38 cellular contexts compared by ENCODE assay signal in the genomic region with DNA sequence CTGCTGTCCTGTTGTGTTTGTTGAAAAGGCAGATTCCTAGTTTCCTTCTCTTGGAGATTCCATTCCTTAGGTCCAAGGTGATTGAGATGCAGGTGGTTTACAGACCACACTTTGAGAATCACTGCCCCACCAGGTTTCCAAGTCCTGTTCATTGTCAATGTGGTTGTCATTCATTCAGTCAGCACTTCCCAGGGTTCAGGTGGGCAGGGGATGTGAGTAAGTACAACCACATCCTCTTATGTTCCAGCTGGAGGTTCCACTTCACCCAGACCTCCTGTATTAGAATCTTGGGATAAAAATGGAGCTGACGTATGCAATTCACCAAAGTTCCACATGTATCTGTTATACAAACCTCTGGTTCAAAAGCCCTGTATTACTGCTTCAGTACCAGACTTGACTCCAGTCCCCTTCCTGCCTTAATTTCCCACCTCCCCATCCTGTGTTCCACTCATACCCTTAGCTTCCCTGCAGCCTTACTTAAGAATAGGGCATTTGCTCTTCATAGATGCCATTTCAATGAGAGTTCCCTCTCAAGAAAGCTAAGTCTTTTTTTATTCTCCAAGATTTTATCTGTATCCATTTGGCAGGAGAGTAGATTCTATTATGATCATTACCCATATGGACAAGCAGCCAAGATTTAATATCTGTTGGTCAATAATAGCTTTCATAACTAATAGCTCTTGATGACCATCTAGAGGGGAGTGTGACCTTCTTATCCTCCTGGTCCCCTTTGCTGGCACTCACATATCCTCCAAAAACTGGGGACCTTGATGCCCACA. TPM values are rescaled to one million over a fixed set of nuclear protein-coding genes. Genes with fewer than 3 reads are reported as not detected.
"Had no signal": no experiment of that assay in that cellular context is flagged by ENCODE, and none has a peak within 500 bp of the region (broad histone marks: within the 10 kb centered on the region; RNA-seq: fewer than 3 reads in every experiment).

No MANE protein-coding gene starts in this region.

- ATAC-seq: activated CD4-positive, CD25-positive, alpha-beta regulatory T cell treated with anti-CD3 and anti-CD28 coated beads, Interleukin-2, amount 50 U/mL, for 24 hours; activated CD8-positive, alpha-beta T cell treated with anti-CD3 and anti-CD28 coated beads for 36 hours; activated naive CD8-positive, alpha-beta T cell treated with anti-CD3 and anti-CD28 coated beads, Interleukin-2, amount 50 U/mL, for 24 hours; body of pancreas; gastroesophageal sphincter; T-helper 17 cell had no signal

- H3K9me3 ChIP-seq: adrenal gland, body of pancreas, colonic mucosa, esophagus squamous epithelium, gastroesophageal sphincter had no signal

- H3K9me3 Mint-ChIP-seq: activated B cell treated with CpG ODN at 0.5 μM for 24 hours; activated CD8-positive, alpha-beta T cell treated with anti-CD3 and anti-CD28 coated beads for 36 hours; activated naive CD4-positive, alpha-beta T cell treated with anti-CD3 and anti-CD28 coated beads for 36 hours; activated naive CD4-positive, alpha-beta T cell treated with anti-CD3 and anti-CD28 coated beads, Interleukin-2, amount 50 U/mL, for 24 hours; activated naive CD8-positive, alpha-beta T cell treated with anti-CD3 and anti-CD28 coated beads for 36 hours; activated naive CD8-positive, alpha-beta T cell treated with anti-CD3 and anti-CD28 coated beads, Interleukin-2, amount 50 U/mL, for 24 hours; activated T-helper 1 cell treated with anti-CD3 and anti-CD28 coated beads, Interleukin-12 subunit alpha, Interleukin-12 subunit beta, Interleukin-2, Interleukin-4 antibody, amounts not matched to agents 30 ng/mL and 10 ng/mL and 1 ng/mL, durations not matched to agents 14 hours and 24 hours and 36 hours; activated T-helper 2 cell treated with anti-CD3 and anti-CD28 coated beads, Interferon-gamma antibody, Interleukin-2, Interleukin-4, amounts not matched to agents 10 μg/mL and 5 μg/mL and 100 μg/mL, durations not matched to agents 14 hours and 24 hours and 36 hours; T-helper 2 cell treated with Interferon-gamma antibody and Interleukin-4, amounts not matched to agents 5 μg/mL and 100 μg/mL, for 36 hours had no signal

- H3K27ac ChIP-seq: adrenal gland, body of pancreas, cardiac muscle cell, colonic mucosa, epithelial cell of prostate, esophagus squamous epithelium, gastroesophageal sphincter, WERI-Rb-1 had no signal

- H3K4me1 Mint-ChIP-seq: activated B cell treated with CpG ODN at 0.5 μM for 24 hours; activated naive CD4-positive, alpha-beta T cell treated with anti-CD3 and anti-CD28 coated beads, Interleukin-2, amount 50 U/mL, for 24 hours; T-helper 17 cell had no signal

- FAIRE-seq: endometrium, endothelial cell of umbilical vein had no signal

- H3K4me3 ChIP-seq: adrenal gland, body of pancreas, cardiac muscle cell, colonic mucosa, esophagus squamous epithelium, gastroesophageal sphincter had no signal

- H3K27ac Mint-ChIP-seq: activated B cell treated with CpG ODN at 0.5 μM for 24 hours; activated CD8-positive, alpha-beta T cell treated with anti-CD3 and anti-CD28 coated beads for 36 hours; activated naive CD4-positive, alpha-beta T cell treated with anti-CD3 and anti-CD28 coated beads for 36 hours; activated naive CD4-positive, alpha-beta T cell treated with anti-CD3 and anti-CD28 coated beads, Interleukin-2, amount 50 U/mL, for 24 hours; activated naive CD8-positive, alpha-beta T cell treated with anti-CD3 and anti-CD28 coated beads for 36 hours; activated naive CD8-positive, alpha-beta T cell treated with anti-CD3 and anti-CD28 coated beads, Interleukin-2, amount 50 U/mL, for 24 hours; activated T-helper 1 cell treated with anti-CD3 and anti-CD28 coated beads, Interleukin-12 subunit alpha, Interleukin-12 subunit beta, Interleukin-2, Interleukin-4 antibody, amounts not matched to agents 30 ng/mL and 10 ng/mL and 1 ng/mL, durations not matched to agents 14 hours and 24 hours and 36 hours; activated T-helper 2 cell treated with anti-CD3 and anti-CD28 coated beads, Interferon-gamma antibody, Interleukin-2, Interleukin-4, amounts not matched to agents 10 μg/mL and 5 μg/mL and 100 μg/mL, durations not matched to agents 14 hours and 24 hours and 36 hours; T-helper 17 cell; T-helper 2 cell treated with Interferon-gamma antibody and Interleukin-4, amounts not matched to agents 5 μg/mL and 100 μg/mL, for 36 hours had no signal

- H3K36me3 ChIP-seq: adrenal gland, cardiac muscle cell, colonic mucosa, gastroesophageal sphincter, WERI-Rb-1 had no signal

- H3K27me3 ChIP-seq: adrenal gland, body of pancreas, cardiac muscle cell, colonic mucosa had no signal

- H3K4me1 ChIP-seq: adrenal gland, body of pancreas, colonic mucosa, gastroesophageal sphincter had no signal

- DNase-seq: activated B cell treated with CpG ODN at 0.5 μM for 24 hours; activated CD4-positive, alpha-beta T cell treated with anti-CD3 and anti-CD28 coated beads for 48 hours; activated CD4-positive, alpha-beta T cell treated with anti-CD3 and anti-CD28 coated beads, Interleukin-2, amount 50 U/mL, for 1 hour; activated CD4-positive, alpha-beta T cell treated with anti-CD3 and anti-CD28 coated beads, Interleukin-2, amount 50 U/mL, for 48 hours; activated CD8-positive, alpha-beta memory T cell treated with anti-CD3 and anti-CD28 coated beads for 24 hours; activated CD8-positive, alpha-beta memory T cell treated with anti-CD3 and anti-CD28 coated beads, Interleukin-2, amount 50 U/mL, for 4 hours; activated CD8-positive, alpha-beta T cell treated with anti-CD3 and anti-CD28 coated beads for 36 hours; activated effector memory CD4-positive, alpha-beta T cell treated with anti-CD3 and anti-CD28 coated beads, Interleukin-2, amount 50 U/mL, for 16 hours; activated naive CD4-positive, alpha-beta T cell treated with anti-CD3 and anti-CD28 coated beads for 36 hours; activated naive CD8-positive, alpha-beta T cell treated with anti-CD3 and anti-CD28 coated beads for 36 hours; activated naive CD8-positive, alpha-beta T cell treated with anti-CD3 and anti-CD28 coated beads, Interleukin-2, amount 50 U/mL, for 24 hours; activated T-cell treated with anti-CD3 and anti-CD28 coated beads, Interleukin-2, amount 50 U/mL, for 1 hour; activated T-cell treated with anti-CD3 and anti-CD28 coated beads, Interleukin-2, amount 50 U/mL, for 48 hours; adrenal gland; amygdala; aorta; body of pancreas; central memory CD4-positive, alpha-beta T cell; cerebellar nuclear complex; colonic mucosa; effector CD8-positive, alpha-beta T cell; esophagus squamous epithelium; foreskin melanocyte; T-helper 1 cell; T-helper 17 cell; T1000; WERI-Rb-1 had no signal

- H3K36me3 Mint-ChIP-seq: activated naive CD4-positive, alpha-beta T cell treated with anti-CD3 and anti-CD28 coated beads, Interleukin-2, amount 50 U/mL, for 24 hours; activated naive CD8-positive, alpha-beta T cell treated with anti-CD3 and anti-CD28 coated beads for 36 hours had no signal

- H3K4me3 Mint-ChIP-seq: activated B cell treated with CpG ODN at 0.5 μM for 24 hours; activated CD8-positive, alpha-beta T cell treated with anti-CD3 and anti-CD28 coated beads for 36 hours; activated naive CD4-positive, alpha-beta T cell treated with anti-CD3 and anti-CD28 coated beads for 36 hours; activated naive CD4-positive, alpha-beta T cell treated with anti-CD3 and anti-CD28 coated beads, Interleukin-2, amount 50 U/mL, for 24 hours; activated naive CD8-positive, alpha-beta T cell treated with anti-CD3 and anti-CD28 coated beads for 36 hours; activated naive CD8-positive, alpha-beta T cell treated with anti-CD3 and anti-CD28 coated beads, Interleukin-2, amount 50 U/mL, for 24 hours; activated T-helper 1 cell treated with anti-CD3 and anti-CD28 coated beads, Interleukin-12 subunit alpha, Interleukin-12 subunit beta, Interleukin-2, Interleukin-4 antibody, amounts not matched to agents 30 ng/mL and 10 ng/mL and 1 ng/mL, durations not matched to agents 14 hours and 24 hours and 36 hours; T-helper 17 cell; T-helper 2 cell treated with Interferon-gamma antibody and Interleukin-4, amounts not matched to agents 5 μg/mL and 100 μg/mL, for 36 hours had no signal

RNA-seq across cellular contexts. Expression of gene CAMK1G, which starts 46.0 kb away (rescaled TPM):
- total RNA-seq: activated B cell treated with CpG ODN at 0.5 μM for 24 hours; activated CD8-positive, alpha-beta T cell treated with anti-CD3 and anti-CD28 coated beads for 36 hours; activated naive CD8-positive, alpha-beta T cell treated with anti-CD3 and anti-CD28 coated beads for 36 hours; activated T-helper 2 cell treated with anti-CD3 and anti-CD28 coated beads, Interferon-gamma antibody, Interleukin-2, Interleukin-4, amounts not matched to agents 10 μg/mL and 5 μg/mL and 100 μg/mL, durations not matched to agents 14 hours and 24 hours and 36 hours; dermis microvascular lymphatic vessel endothelial cell; endothelial cell of umbilical vein; T-helper 17 cell had no signal
- polyA plus RNA-seq: endothelial cell of umbilical vein had no signal
